3 cellular contexts compared by ENCODE assay signal in genomic region chr1:157971723-157972122, GRCh38.
TF ChIP-seq lines count a peak whose summit lies in the region.

No MANE protein-coding gene starts in this region.

TF ChIP-seq in A549, 52 proteins besides CTCF, POLR2A, EP300 and RAD21:
- TF ChIP-seq FOSB (CRISPR knock-in tag; IDR thresholded peaks at IDR 0.05) (no peak), ZFP36 (IDR thresholded peaks at IDR 0.05; ENCODE audit: borderline replicate concordance, partially characterized antibody) (peak; percentile 77)

TF ChIP-seq in HEK293, 187 proteins besides CTCF, POLR2A, EP300 and RAD21:
- no peak for TF ChIP-seq ZNF645 (tag by site-specific recombination; IDR thresholded peaks at IDR 0.05)
- TF ChIP-seq BCL11B (tag by site-specific recombination; IDR thresholded peaks at IDR 0.05; ENCODE audit: low read depth) = no peak
- TF ChIP-seq ZNF548 (tag by site-specific recombination; IDR thresholded peaks at IDR 0.05) = no peak
- TF ChIP-seq SETDB1 (IDR thresholded peaks at IDR 0.05; ENCODE audit: insufficient read length, low read length) = peak; percentile 81
- peak; percentile 46; the same call in 1 of the 2 replicates for TF ChIP-seq TRIM28 (IDR thresholded peaks at IDR 0.05; ENCODE audit: borderline replicate concordance, low read length)
- no peak for TF ChIP-seq ZNF561 (tag by site-specific recombination; IDR thresholded peaks at IDR 0.05; ENCODE audit: borderline replicate concordance)
- peak; percentile 96 for TF ChIP-seq ZNF585B (tag by site-specific recombination; IDR thresholded peaks at IDR 0.05)

TF ChIP-seq in H1, 55 proteins besides CTCF, POLR2A, EP300 and RAD21:
- TF ChIP-seq SP2 (IDR thresholded peaks at IDR 0.05; ENCODE audit: low read length) (no peak), BACH1 (IDR thresholded peaks at IDR 0.05; ENCODE audit: low read length) (no peak), POU5F1 (IDR thresholded peaks at IDR 0.05; ENCODE audit: low read depth, low read length) (0 out of 2 replicates have a peak, but pooled peaks have one; percentile 28), CBX5 (IDR thresholded peaks at IDR 0.05; ENCODE audit: low read depth, low read length) (no peak), NANOG (IDR thresholded peaks at IDR 0.05; ENCODE audit: insufficient read depth, low read depth, low read length, poor library complexity, severe bottlenecking) (peak; percentile 59), TCF12 (IDR thresholded peaks at IDR 0.05; ENCODE audit: low read depth, low read length) (peak; percentile 80; the same call in 1 of the 2 replicates)
